Comparison of ENCODE assay signal across 11 cellular contexts in genomic region chr10:75788394-75789205, GRCh38.
A peak's percentile ranks its signal among the peaks of the same experiment; 100 is the strongest.
DNase-seq lines count a peak whose midpoint lies in the region; ATAC-seq and TF ChIP-seq lines count a peak whose summit lies in the region.
"Had no signal": no experiment of that assay in that cellular context is flagged by ENCODE, and none has a peak within 500 bp of the region (broad histone marks: within the 10 kb centered on the region; RNA-seq: fewer than 3 reads in every experiment).

No MANE protein-coding gene starts in this region.

- intact Hi-C loops in left cardiac atrium (cut with DNase I) (no loop called here), prostate gland (cut with DNase I) (no loop called here)

- TF ChIP-seq POLR2A in prostate gland (IDR thresholded peaks at IDR 0.05) (no peak), erythroblast (IDR thresholded peaks at IDR 0.05; ENCODE audit: low read length) (no peak)

- ATAC-seq in left cardiac atrium (peak; percentile 72 to 83), GM19455 (IDR thresholded peaks at IDR 0.05; ENCODE audit: unreplicated experiment) (no peak)

- 10% methylated on average over 4 of the region's 4 CpGs for WGBS in prostate gland

- TF ChIP-seq CTCF in astrocyte of the spinal cord (IDR thresholded peaks at IDR 0.05; ENCODE audit: low read depth, low read length), result no peak
- no peak for TF ChIP-seq CTCF in prostate gland (IDR thresholded peaks at IDR 0.05)

- in situ Hi-C loops in astrocyte of the spinal cord (cut with HindIII; ENCODE audit: low sequenced_read_pairs), result no loop called here

- H3K4me1 ChIP-seq in prostate gland (replicated peaks), result peaks cover 4% of the 10 kb centered on the region
- H3K4me1 ChIP-seq: BLaER1 treated with 17β-estradiol and CSF1 and Interleukin-3, amounts not matched to agents 10 nM and 100 nM had no signal

- DNase-seq in COLO829 (ENCODE audit: low spot score) (peak; percentile 60), astrocyte of the spinal cord (ENCODE audit: low read depth, low spot score) (peak; percentile 14), left cardiac atrium (no peak), prostate gland (ENCODE audit: low spot score) (peak; percentile 55), NCI-H1694 (lab: John Stamatoyannopoulos, UW) (no peak), erythroblast (lab: John Stamatoyannopoulos, UW) (no peak), NCI-H1105 (lab: John Stamatoyannopoulos, UW) (no peak)
- DNase-seq: activated T-cell treated with anti-CD3 and anti-CD28 coated beads for 4 hours; effector memory CD4-positive, alpha-beta T cell had no signal

- no peaks in the 10 kb centered on the region for H3K36me3 ChIP-seq in prostate gland
- H3K36me3 ChIP-seq: BLaER1 treated with 17β-estradiol and CSF1 and Interleukin-3, amounts not matched to agents 10 nM and 100 nM had no signal

- peak overlapping the region; percentile 45 to 64 for H3K27ac ChIP-seq in prostate gland
- H3K27ac ChIP-seq: BLaER1 treated with 17β-estradiol and CSF1 and Interleukin-3, amounts not matched to agents 10 nM and 100 nM had no signal

- H3K9me3 ChIP-seq in prostate gland, result no peaks in the 10 kb centered on the region
- H3K9me3 ChIP-seq: BLaER1 treated with 17β-estradiol and CSF1 and Interleukin-3, amounts not matched to agents 10 nM and 100 nM had no signal

- H3K4me3 ChIP-seq in astrocyte of the spinal cord (ENCODE audit: low read depth, low read length) (no peak overlapping the region), prostate gland (no peak overlapping the region)
- H3K4me3 ChIP-seq: BLaER1 treated with 17β-estradiol and CSF1 and Interleukin-3, amounts not matched to agents 10 nM and 100 nM had no signal

- no peaks in the 10 kb centered on the region for H3K27me3 ChIP-seq in prostate gland (replicated peaks; ENCODE audit: insufficient read depth)
- H3K27me3 ChIP-seq: BLaER1 treated with 17β-estradiol and CSF1 and Interleukin-3, amounts not matched to agents 10 nM and 100 nM had no signal

Comparison
In these comparisons a context has a peak if more than half of its experiments do, and no peak if none do; other contexts are left out.
1. DNase-seq: peak in COLO829 (single experiment), astrocyte of the spinal cord (single experiment) and prostate gland (single experiment); none in left cardiac atrium (single experiment), NCI-H1694 (single experiment), erythroblast (0 of 2) and NCI-H1105 (single experiment).